ENCODE assay signal across 1 cellular context in the genomic region with DNA sequence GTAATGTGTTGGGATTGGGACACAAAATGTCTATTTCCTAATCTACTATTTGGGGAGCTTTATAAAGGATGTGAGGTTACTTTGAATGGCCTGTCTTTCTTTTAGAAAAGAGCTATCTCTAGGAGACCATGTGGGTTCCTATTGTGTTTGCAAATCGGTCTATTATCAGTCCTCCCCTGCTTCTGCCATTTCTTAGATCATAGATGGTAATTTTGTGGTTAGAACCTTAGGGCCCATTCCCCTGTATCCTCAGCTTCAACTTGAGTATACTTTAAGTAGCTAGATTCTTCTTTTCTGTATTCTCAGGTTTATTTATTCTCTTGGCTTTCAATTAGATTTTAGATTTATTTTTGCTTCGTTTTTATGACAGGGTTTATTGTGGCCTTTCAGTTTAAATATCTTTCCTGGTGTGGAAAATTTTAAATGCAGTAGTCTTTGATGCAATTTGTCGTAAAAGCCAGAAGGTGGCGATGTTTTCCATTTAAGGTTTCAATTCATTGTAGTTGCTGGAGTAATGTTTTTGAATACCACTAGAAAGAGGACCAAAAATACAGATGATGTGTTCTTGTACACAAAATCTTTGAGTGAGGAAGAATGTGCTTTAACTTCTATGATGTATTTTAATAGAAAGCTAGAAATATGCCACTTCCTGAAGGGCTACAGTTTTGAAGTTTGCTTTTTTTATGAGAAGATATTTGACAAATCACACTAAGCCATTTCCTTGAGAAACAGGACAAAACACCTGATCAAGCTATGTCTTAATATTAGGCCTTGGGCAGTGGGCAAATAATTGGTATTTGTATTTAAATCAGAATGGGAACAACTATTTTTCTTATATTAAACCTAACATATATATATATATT.
TF ChIP-seq lines count a peak whose summit lies in the region.

No MANE protein-coding gene starts in this region.

TF ChIP-seq in H1, 55 proteins besides CTCF, POLR2A, EP300 and RAD21 (continued from another document):
- TF ChIP-seq RBBP5 (IDR thresholded peaks at IDR 0.05; ENCODE audit: borderline replicate concordance, low read depth, low read length) (no peak), BCL11A (IDR thresholded peaks at IDR 0.05; ENCODE audit: low read depth in 2 of 2, low read length in 2 of 2) (no peak), HDAC2 (IDR thresholded peaks at IDR 0.05; ENCODE audit: borderline replicate concordance in 1 of 2, low read depth in 2 of 2, low read length in 2 of 2) (no peak), FOSL1 (IDR thresholded peaks at IDR 0.05; ENCODE audit: insufficient read depth, low read depth, low read length) (no peak), GABPA (IDR thresholded peaks at IDR 0.05; ENCODE audit: borderline replicate concordance, insufficient read depth, low read length) (no peak), ZNF274 (IDR thresholded peaks at IDR 0.05; ENCODE audit: borderline replicate concordance, extremely low read depth, low read length) (no peak), GTF2F1 (IDR thresholded peaks at IDR 0.05; ENCODE audit: borderline replicate concordance, low read depth, low read length) (no peak), CTBP2 (IDR thresholded peaks at IDR 0.05; ENCODE audit: borderline replicate concordance, insufficient read depth, insufficient read length, low read length) (no peak), SIN3A (conservative IDR thresholded peaks at IDR 0.05 in 1 of 2, IDR thresholded peaks at IDR 0.05 in 1 of 2; ENCODE audit: low read depth in 1 of 2, low read length in 2 of 2) (no peak), SIX5 (IDR thresholded peaks at IDR 0.05; ENCODE audit: low read depth, low read length) (no peak), YY1 (IDR thresholded peaks at IDR 0.05; ENCODE audit: low read depth, low read length) (no peak), KDM4A (IDR thresholded peaks at IDR 0.05; ENCODE audit: low read depth, low read length, severe bottlenecking) (no peak)
- TF ChIP-seq, protein P1, sequence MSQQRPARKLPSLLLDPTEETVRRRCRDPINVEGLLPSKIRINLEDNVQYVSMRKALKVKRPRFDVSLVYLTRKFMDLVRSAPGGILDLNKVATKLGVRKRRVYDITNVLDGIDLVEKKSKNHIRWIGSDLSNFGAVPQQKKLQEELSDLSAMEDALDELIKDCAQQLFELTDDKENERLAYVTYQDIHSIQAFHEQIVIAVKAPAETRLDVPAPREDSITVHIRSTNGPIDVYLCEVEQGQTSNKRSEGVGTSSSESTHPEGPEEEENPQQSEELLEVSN (IDR thresholded peaks at IDR 0.05) = no peak
- TF ChIP-seq, protein P2, sequence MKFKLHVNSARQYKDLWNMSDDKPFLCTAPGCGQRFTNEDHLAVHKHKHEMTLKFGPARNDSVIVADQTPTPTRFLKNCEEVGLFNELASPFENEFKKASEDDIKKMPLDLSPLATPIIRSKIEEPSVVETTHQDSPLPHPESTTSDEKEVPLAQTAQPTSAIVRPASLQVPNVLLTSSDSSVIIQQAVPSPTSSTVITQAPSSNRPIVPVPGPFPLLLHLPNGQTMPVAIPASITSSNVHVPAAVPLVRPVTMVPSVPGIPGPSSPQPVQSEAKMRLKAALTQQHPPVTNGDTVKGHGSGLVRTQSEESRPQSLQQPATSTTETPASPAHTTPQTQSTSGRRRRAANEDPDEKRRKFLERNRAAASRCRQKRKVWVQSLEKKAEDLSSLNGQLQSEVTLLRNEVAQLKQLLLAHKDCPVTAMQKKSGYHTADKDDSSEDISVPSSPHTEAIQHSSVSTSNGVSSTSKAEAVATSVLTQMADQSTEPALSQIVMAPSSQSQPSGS (IDR thresholded peaks at IDR 0.05; ENCODE audit: low read length) = no peak
